Comparison of ENCODE assay signal across 11 cellular contexts in the genomic region with DNA sequence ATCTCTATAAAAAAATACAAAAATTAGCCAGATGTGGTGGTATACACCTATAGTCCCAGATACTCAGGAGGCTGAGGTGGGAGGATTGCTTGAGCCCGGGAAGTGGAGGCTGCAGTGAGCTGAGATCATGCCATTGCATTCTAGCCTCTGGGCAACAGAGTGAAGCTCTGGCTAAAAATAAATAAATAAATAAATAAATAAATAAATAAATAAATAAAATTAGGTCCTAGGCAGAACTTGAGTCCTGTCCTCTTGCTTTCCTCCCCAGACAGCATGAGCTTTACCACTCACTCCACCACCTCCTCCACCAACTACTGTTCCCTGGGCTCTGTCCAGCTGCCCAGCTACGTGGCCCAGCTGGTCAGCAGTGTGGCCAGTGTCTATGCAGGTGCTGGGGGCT. TPM values are rescaled to one million over a fixed set of nuclear protein-coding genes. Genes with fewer than 3 reads are reported as not detected.
"Had no signal": no experiment of that assay in that cellular context is flagged by ENCODE, and none has a peak within 500 bp of the region (broad histone marks: within the 10 kb centered on the region; RNA-seq: fewer than 3 reads in every experiment).

No MANE protein-coding gene starts in this region.

- H3K4me2 ChIP-seq: KMS-11 had no signal

- H3K9ac ChIP-seq: KMS-11 had no signal

- ATAC-seq: HepG2, K562 had no signal

- DNase-seq: IMR-90, KBM-7, KG1 had no signal

- H3K4me1 Mint-ChIP-seq: IgD-negative memory B cell had no signal

- FAIRE-seq: HepG2, HTR-8/SVneo, K562 had no signal

- H3K4me3 ChIP-seq: K562 had no signal

- H3K4me3 Mint-ChIP-seq: IgD-negative memory B cell had no signal

- H3K36me3 Mint-ChIP-seq: IgD-negative memory B cell had no signal

- H3K27ac ChIP-seq: HL-60, KMS-11 had no signal

RNA-seq across cellular contexts. Expression of gene SPZ1, which starts 31.6 kb away (rescaled TPM):
- total RNA-seq: HepG2, HT-29, HT1080, IMR-90, K562 had no signal
- polyA plus RNA-seq: HepG2, IgD-negative memory B cell, IMR-90, K562 had no signal
